ENCODE assay signal across 12 cellular contexts in genomic region chr2:33488715-33489540, GRCh38. TPM values are rescaled to one million over a fixed set of nuclear protein-coding genes. Genes with fewer than 3 reads are reported as not detected.
DNase-seq lines count a peak whose midpoint lies in the region; ATAC-seq lines count a peak whose summit lies in the region.
"Had no signal": no experiment of that assay in that cellular context is flagged by ENCODE, and none has a peak within 500 bp of the region (broad histone marks: within the 10 kb centered on the region; RNA-seq: fewer than 3 reads in every experiment).

No MANE protein-coding gene starts in this region.

- H3K27ac Mint-ChIP-seq in activated T-cell treated with anti-CD3 and anti-CD28 coated beads, Interleukin-2, amount 50 U/mL, for 72 hours: peak overlapping the region; percentile 66
- H3K27ac Mint-ChIP-seq in stimulated activated naive CD8-positive, alpha-beta T cell treated with anti-CD3 and anti-CD28 coated beads, Interleukin-15, amount 100 ng/mL, for 72 hours: no peak overlapping the region
- H3K27ac Mint-ChIP-seq: progenitor cell of endocrine pancreas had no signal

- ATAC-seq in activated T-cell treated with anti-CD3 and anti-CD28 coated beads, Interleukin-2, amount 50 U/mL, for 72 hours (replicated peaks in 1 of 2): peak; percentile 67 to 79
- ATAC-seq in GM21737 (IDR thresholded peaks at IDR 0.05; ENCODE audit: unreplicated experiment): peak; percentile 43
- ATAC-seq in HG03432 (IDR thresholded peaks at IDR 0.05; ENCODE audit: unreplicated experiment): peak; percentile 63
- peak; percentile 76 for ATAC-seq in stimulated activated naive CD8-positive, alpha-beta T cell treated with anti-CD3 and anti-CD28 coated beads, Interleukin-15, amount 100 ng/mL, for 72 hours
- ATAC-seq: K562 had no signal

- H3K9me3 Mint-ChIP-seq in activated T-cell treated with anti-CD3 and anti-CD28 coated beads, Interleukin-2, amount 50 U/mL, for 72 hours: peaks cover 5 to 7% of the 10 kb centered on the region in 2 donors
- H3K9me3 Mint-ChIP-seq in stimulated activated naive CD8-positive, alpha-beta T cell treated with anti-CD3 and anti-CD28 coated beads, Interleukin-15, amount 100 ng/mL, for 72 hours: peaks cover 4 to 12% of the 10 kb centered on the region in 2 donors

- peaks cover 27% of the 10 kb centered on the region for H3K27me3 Mint-ChIP-seq in activated T-cell treated with anti-CD3 and anti-CD28 coated beads, Interleukin-2, amount 50 U/mL, for 72 hours (ENCODE audit: low read depth)
- H3K27me3 Mint-ChIP-seq in stimulated activated naive CD8-positive, alpha-beta T cell treated with anti-CD3 and anti-CD28 coated beads, Interleukin-15, amount 100 ng/mL, for 72 hours: no peaks in the 10 kb centered on the region

- H3K36me3 Mint-ChIP-seq in activated T-cell treated with anti-CD3 and anti-CD28 coated beads, Interleukin-2, amount 50 U/mL, for 72 hours (ENCODE audit: insufficient read depth in 2 of 2): peaks cover 6 to 12% of the 10 kb centered on the region in 2 donors

- no peak for DNase-seq in activated T-cell treated with anti-CD3 and anti-CD28 coated beads, Interleukin-2, amount 50 U/mL, for 72 hours
- no peak for DNase-seq in activated T-cell treated with anti-CD3 and anti-CD28 coated beads, Interleukin-2, amount 50 U/mL, for 48 hours
- no peak for DNase-seq in stimulated activated naive CD8-positive, alpha-beta T cell treated with anti-CD3 and anti-CD28 coated beads, Interleukin-15, amount 100 ng/mL, for 72 hours
- DNase-seq in DMS153 (lab: John Stamatoyannopoulos, UW) (no peak), occipital lobe (lab: John Stamatoyannopoulos, UW) (no peak), COLO668 (lab: John Stamatoyannopoulos, UW; ENCODE audit: unreplicated experiment) (no peak)
- DNase-seq: islet precursor cell, NCI-H526 had no signal

- peaks cover 23% of the 10 kb centered on the region for H3K4me1 Mint-ChIP-seq in activated T-cell treated with anti-CD3 and anti-CD28 coated beads, Interleukin-2, amount 50 U/mL, for 72 hours (ENCODE audit: low read depth)
- H3K4me1 Mint-ChIP-seq in stimulated activated naive CD8-positive, alpha-beta T cell treated with anti-CD3 and anti-CD28 coated beads, Interleukin-15, amount 100 ng/mL, for 72 hours: peaks cover 30% of the 10 kb centered on the region

- peak overlapping the region; percentile 6 to 65 for H3K4me3 Mint-ChIP-seq in activated T-cell treated with anti-CD3 and anti-CD28 coated beads, Interleukin-2, amount 50 U/mL, for 72 hours
- peak overlapping the region in 1 of 2 donors; percentile 27 for H3K4me3 Mint-ChIP-seq in stimulated activated naive CD8-positive, alpha-beta T cell treated with anti-CD3 and anti-CD28 coated beads, Interleukin-15, amount 100 ng/mL, for 72 hours

RNA-seq across cellular contexts. Expression of gene RASGRP3, which starts 12.5 kb away (rescaled TPM):
- 1 to 10 TPM; 3.1 to 3.8 TPM for total RNA-seq in activated T-cell treated with anti-CD3 and anti-CD28 coated beads, Interleukin-2, amount 50 U/mL, for 72 hours
- 11.1 TPM for total RNA-seq in occipital lobe
- total RNA-seq: progenitor cell of endocrine pancreas had no signal
